In genomic region chr17:68054296-68054900, GRCh38 we compare ENCODE assay signal across 12 cellular contexts. TPM values are rescaled to one million over a fixed set of nuclear protein-coding genes. Genes with fewer than 3 reads are reported as not detected.
A peak's percentile ranks its signal among the peaks of the same experiment; 100 is the strongest.
DNase-seq lines count a peak whose midpoint lies in the region; ATAC-seq, FAIRE-seq and TF ChIP-seq lines count a peak whose summit lies in the region.
"Had no signal": no experiment of that assay in that cellular context is flagged by ENCODE, and none has a peak within 500 bp of the region (broad histone marks: within the 10 kb centered on the region; RNA-seq: fewer than 3 reads in every experiment).

No MANE protein-coding gene starts in this region.

- H3K4me3 ChIP-seq in coronary artery (peak overlapping the region; percentile 4), mesenchymal stem cell (ENCODE audit: insufficient read depth in 1 of 2, low read depth in 1 of 2, low read length in 2 of 2) (peak overlapping the region in 1 of 2 experiments; percentile 27), aorta (ENCODE audit: low read length in 2 of 2) (no peak overlapping the region), small intestine (ENCODE audit: low read depth in 1 of 2, low read length in 2 of 2) (no peak overlapping the region)

- H3K27ac ChIP-seq in coronary artery (peak overlapping the region in 1 of 2 donors; percentile 64), mesenchymal stem cell (ENCODE audit: low read length, poor library complexity, severe bottlenecking) (peak overlapping the region; percentile 55), aorta (ENCODE audit: low read depth in 1 of 2, low read length in 2 of 2) (no peak overlapping the region), small intestine (ENCODE audit: low read depth in 1 of 2, low read length in 1 of 2) (peak overlapping the region in 1 of 2 donors; percentile 26)

- no peaks in the 10 kb centered on the region for H3K36me3 ChIP-seq in mesenchymal stem cell (ENCODE audit: control insufficient read depth in 1 of 2, insufficient read depth in 2 of 2, low read depth in 1 of 2, low read length in 2 of 2)
- no peaks in the 10 kb centered on the region for H3K36me3 ChIP-seq in aorta (ENCODE audit: control insufficient read depth in 1 of 2, insufficient read depth in 2 of 2, low read length in 1 of 2)
- H3K36me3 ChIP-seq in small intestine (ENCODE audit: control insufficient read depth in 2 of 2, insufficient read depth in 2 of 2, low read length in 2 of 2): no peaks in the 10 kb centered on the region

- 18% methylated on average over 10 of the region's 11 CpGs for WGBS in mesenchymal stem cell
- 9% methylated on average over 11 of the region's 11 CpGs for WGBS in aorta, 2 donors
- WGBS in small intestine, 3 donors: 45 to 78% (median 65%) methylated on average over 11 of the region's 11 CpGs

- peak overlapping the region; percentile 11 to 17 for H3K4ac ChIP-seq in mesenchymal stem cell (ENCODE audit: low read depth in 1 of 2, low read length in 2 of 2)

- peak overlapping the region; percentile 66 to 77 for H3K18ac ChIP-seq in mesenchymal stem cell (ENCODE audit: low read depth in 1 of 2, low read length in 2 of 2)

- no peak overlapping the region for H3K23ac ChIP-seq in mesenchymal stem cell (ENCODE audit: low read length in 2 of 2)

- H2BK15ac ChIP-seq in mesenchymal stem cell (ENCODE audit: low read depth, poor library complexity, severe bottlenecking): no peak overlapping the region

- H3K14ac ChIP-seq in mesenchymal stem cell (ENCODE audit: low read length in 2 of 2): no peak overlapping the region

- TF ChIP-seq CTCF in coronary artery (IDR thresholded peaks at IDR 0.05): no peak

- H3K27me3 ChIP-seq in mesenchymal stem cell (ENCODE audit: control insufficient read depth in 1 of 2, insufficient read depth in 1 of 2, low read length in 2 of 2) (no peaks in the 10 kb centered on the region), aorta (ENCODE audit: control insufficient read depth in 1 of 2, insufficient read depth in 2 of 2, low read length in 1 of 2) (no peaks in the 10 kb centered on the region), small intestine (ENCODE audit: control insufficient read depth in 2 of 2, insufficient read depth in 2 of 2, low read length in 2 of 2) (no peaks in the 10 kb centered on the region)

- H3K79me1 ChIP-seq in mesenchymal stem cell (replicated peaks; ENCODE audit: low read length, poor library complexity, severe bottlenecking): no peaks in the 10 kb centered on the region

- H3K4me3 Mint-ChIP-seq in activated naive CD4-positive, alpha-beta T cell treated with anti-CD3 and anti-CD28 coated beads, Interleukin-2, amount 50 U/mL, for 24 hours: no peak overlapping the region
- H3K4me3 Mint-ChIP-seq: activated T-helper 17 cell treated with anti-CD3 and anti-CD28 coated beads, Interleukin-2, amount 50 U/mL, for 72 hours; B cell had no signal

- no peak for FAIRE-seq in small intestine (lab: Jason Lieb, UNC)
- FAIRE-seq in urothelium cell line (lab: Jason Lieb, UNC): no peak
- FAIRE-seq: islet of Langerhans had no signal

- no peak overlapping the region for H4K8ac ChIP-seq in mesenchymal stem cell (ENCODE audit: low read length)

- ATAC-seq in activated naive CD4-positive, alpha-beta T cell treated with anti-CD3 and anti-CD28 coated beads, Interleukin-2, amount 50 U/mL, for 72 hours: no peak
- ATAC-seq in aorta (ENCODE audit: low FRiP score): peak; percentile 62
- ATAC-seq: activated T-helper 17 cell treated with anti-CD3 and anti-CD28 coated beads, Interleukin-2, amount 50 U/mL, for 72 hours had no signal

- peaks cover 8% of the 10 kb centered on the region for H3K4me1 ChIP-seq in mesenchymal stem cell (ENCODE audit: control insufficient read depth, insufficient read depth, low read depth, low read length)
- peaks cover 0 to 3% of the 10 kb centered on the region in 2 donors for H3K4me1 ChIP-seq in aorta (ENCODE audit: control insufficient read depth in 1 of 2, insufficient read depth in 2 of 2, low read length in 2 of 2)
- no peaks in the 10 kb centered on the region for H3K4me1 ChIP-seq in small intestine (ENCODE audit: control insufficient read depth in 2 of 2, insufficient read depth in 1 of 2, low read depth in 1 of 2, low read length in 1 of 2)

- no peak for DNase-seq in activated naive CD4-positive, alpha-beta T cell treated with anti-CD3 and anti-CD28 coated beads, Interleukin-2, amount 50 U/mL, for 72 hours (ENCODE audit: low spot score in 2 of 2)
- DNase-seq in coronary artery (ENCODE audit: low spot score) (no peak), mesenchymal stem cell (peak; percentile 89), aorta (peak in 1 of 2 donors; percentile 59), small intestine (no peak), urothelium cell line (ENCODE audit: low spot score) (no peak)
- DNase-seq in central memory CD4-positive, alpha-beta T cell: no peak
- DNase-seq: NCI-H748 treated with DMSO at 0.1 percent for 48 hours had no signal

- no peaks in the 10 kb centered on the region for H3K36me3 Mint-ChIP-seq in activated naive CD4-positive, alpha-beta T cell treated with anti-CD3 and anti-CD28 coated beads, Interleukin-2, amount 50 U/mL, for 24 hours
- no peaks in the 10 kb centered on the region for H3K36me3 Mint-ChIP-seq in activated naive CD4-positive, alpha-beta T cell treated with anti-CD3 and anti-CD28 coated beads, Interleukin-2, amount 50 U/mL, for 72 hours

- H3K9ac ChIP-seq in mesenchymal stem cell (ENCODE audit: low read length): peak overlapping the region; percentile 52

- peak overlapping the region; percentile 0 for H2BK120ac ChIP-seq in mesenchymal stem cell (ENCODE audit: low read depth, low read length)

- intact Hi-C loops in aorta (cut with DNase I): no loop called here

- H2AFZ ChIP-seq in mesenchymal stem cell (ENCODE audit: low read depth, low read length): no peak overlapping the region

- no peaks in the 10 kb centered on the region for H3K27me3 Mint-ChIP-seq in activated naive CD4-positive, alpha-beta T cell treated with anti-CD3 and anti-CD28 coated beads, Interleukin-2, amount 50 U/mL, for 24 hours
- H3K27me3 Mint-ChIP-seq: activated T-helper 17 cell treated with anti-CD3 and anti-CD28 coated beads, Interleukin-2, amount 50 U/mL, for 72 hours; B cell had no signal

- H3K9me3 Mint-ChIP-seq in activated naive CD4-positive, alpha-beta T cell treated with anti-CD3 and anti-CD28 coated beads, Interleukin-2, amount 50 U/mL, for 24 hours: no peaks in the 10 kb centered on the region
- H3K9me3 Mint-ChIP-seq in activated naive CD4-positive, alpha-beta T cell treated with anti-CD3 and anti-CD28 coated beads, Interleukin-2, amount 50 U/mL, for 72 hours: no peaks in the 10 kb centered on the region
- H3K9me3 Mint-ChIP-seq: activated T-helper 17 cell treated with anti-CD3 and anti-CD28 coated beads, Interleukin-2, amount 50 U/mL, for 72 hours had no signal

- H3K4me1 Mint-ChIP-seq in activated naive CD4-positive, alpha-beta T cell treated with anti-CD3 and anti-CD28 coated beads, Interleukin-2, amount 50 U/mL, for 24 hours: peaks cover 10% of the 10 kb centered on the region
- H3K4me1 Mint-ChIP-seq: activated T-helper 17 cell treated with anti-CD3 and anti-CD28 coated beads, Interleukin-2, amount 50 U/mL, for 72 hours; B cell had no signal

- H2BK12ac ChIP-seq in mesenchymal stem cell (ENCODE audit: low read length in 2 of 2): peak overlapping the region in 1 of 2 experiments; percentile 54

- H2AK5ac ChIP-seq in mesenchymal stem cell (ENCODE audit: low read length, severe bottlenecking): no peak overlapping the region

- H3K4me2 ChIP-seq in mesenchymal stem cell (ENCODE audit: low read length, poor library complexity, severe bottlenecking): no peak overlapping the region

- H3K27ac Mint-ChIP-seq in activated naive CD4-positive, alpha-beta T cell treated with anti-CD3 and anti-CD28 coated beads, Interleukin-2, amount 50 U/mL, for 24 hours: peak overlapping the region; percentile 51
- H3K27ac Mint-ChIP-seq in activated naive CD4-positive, alpha-beta T cell treated with anti-CD3 and anti-CD28 coated beads, Interleukin-2, amount 50 U/mL, for 72 hours: no peak overlapping the region
- H3K27ac Mint-ChIP-seq: activated T-helper 17 cell treated with anti-CD3 and anti-CD28 coated beads, Interleukin-2, amount 50 U/mL, for 72 hours; B cell had no signal

- peak overlapping the region; percentile 65 for H4K91ac ChIP-seq in mesenchymal stem cell (ENCODE audit: low read length)

- H3K9me3 ChIP-seq in mesenchymal stem cell (ENCODE audit: control insufficient read depth, low read length) (no peaks in the 10 kb centered on the region), aorta (ENCODE audit: control insufficient read depth, low read length) (no peaks in the 10 kb centered on the region), small intestine (ENCODE audit: control insufficient read depth, low read depth) (no peaks in the 10 kb centered on the region)

- H2BK5ac ChIP-seq in mesenchymal stem cell (ENCODE audit: low read depth, low read length, poor library complexity, severe bottlenecking): no peak overlapping the region

RNA-seq across cellular contexts. Expression of gene KPNA2, which starts 18.9 kb away (rescaled TPM):
- total RNA-seq in activated naive CD4-positive, alpha-beta T cell treated with anti-CD3 and anti-CD28 coated beads, Interleukin-2, amount 50 U/mL, for 72 hours: 100 to 1,000 TPM; 150 to 274 TPM
- 92.3 TPM for polyA plus RNA-seq in mesenchymal stem cell (2013, experiment 1 of 2)
- polyA plus RNA-seq in mesenchymal stem cell (2013, experiment 2 of 2): 90.7 TPM
- total RNA-seq in aorta: 10 to 100 TPM; 19.6 to 20.9 TPM
- 10 to 100 TPM in 1 of 2 donors, 1 to 10 TPM in 1; 5.8 to 11.1 TPM for polyA plus RNA-seq in aorta
- 10 to 100 TPM; 11.3 to 63.0 (median 12.1) TPM for polyA plus RNA-seq in small intestine

RNA-seq across cellular contexts. Expression of gene C17orf58, which starts 58.1 kb away (rescaled TPM):
- 10 to 100 TPM; 12.6 to 17.6 TPM for total RNA-seq in activated naive CD4-positive, alpha-beta T cell treated with anti-CD3 and anti-CD28 coated beads, Interleukin-2, amount 50 U/mL, for 72 hours
- 15.1 TPM for polyA plus RNA-seq in mesenchymal stem cell (2013, experiment 1 of 2)
- 15.3 TPM for polyA plus RNA-seq in mesenchymal stem cell (2013, experiment 2 of 2)
- total RNA-seq in aorta: 10 to 100 TPM in 1 of 2 donors, 1 to 10 TPM in 1; 5.2 to 15.8 TPM
- polyA plus RNA-seq in aorta (10 to 100 TPM in 1 of 2 donors, 1 to 10 TPM in 1; 9.1 to 20.5 TPM), small intestine (10 to 100 TPM in 1 of 3 donors, 1 to 10 TPM in 2; 9.4 to 13.1 (median 10.0) TPM)

Comparison
In these comparisons a context has a peak if more than half of its experiments do, and no peak if none do; other contexts are left out.
1. RNA of gene KPNA2, which starts 18.9 kb away (total RNA-seq): 150 to 274 TPM in activated naive CD4-positive, alpha-beta T cell treated with anti-CD3 and anti-CD28 coated beads, Interleukin-2, amount 50 U/mL, for 72 hours; 19.6 to 20.9 TPM in aorta; every median in the first group is over 4 times any median in the second.